Comparison of ENCODE assay signal across 8 cellular contexts in the genomic region with DNA sequence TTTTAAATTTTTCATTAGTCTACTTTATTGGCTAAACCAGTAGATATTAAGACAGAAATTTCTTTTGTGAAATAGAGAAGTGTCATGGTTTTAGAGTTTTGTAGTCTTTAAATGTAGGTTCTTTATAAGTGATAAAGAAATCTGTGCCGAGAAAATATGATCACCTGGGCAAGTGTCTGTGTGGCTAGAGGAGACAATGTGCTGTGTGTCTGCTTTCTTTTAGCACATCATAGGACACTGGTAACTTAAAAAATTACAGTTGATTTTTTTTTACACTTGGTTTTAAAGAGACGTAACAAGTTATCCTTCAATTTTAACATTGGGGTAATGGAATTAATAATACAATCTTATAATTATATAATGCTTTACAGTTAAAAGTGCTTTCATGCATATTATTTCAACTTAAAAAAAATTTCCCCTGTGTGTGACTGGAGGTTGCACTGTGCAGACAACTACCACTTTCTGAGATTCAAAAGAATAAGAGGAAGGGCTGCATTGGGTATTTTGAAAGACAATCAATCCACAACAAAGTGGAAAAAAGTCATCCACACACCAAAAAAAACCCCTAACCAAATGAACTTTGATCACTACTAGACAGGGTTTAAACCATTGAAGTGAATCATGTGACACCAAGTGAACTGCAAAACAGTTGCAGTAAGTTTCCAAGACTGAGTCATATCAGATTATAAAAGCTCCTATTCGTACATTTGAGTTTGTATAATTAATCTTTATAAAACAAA. TPM values are rescaled to one million over a fixed set of nuclear protein-coding genes. Genes with fewer than 3 reads are reported as not detected.
A peak's percentile ranks its signal among the peaks of the same experiment; 100 is the strongest.
DNase-seq lines count a peak whose midpoint lies in the region; ATAC-seq, FAIRE-seq and TF ChIP-seq lines count a peak whose summit lies in the region.

No MANE protein-coding gene starts in this region.

- peak; percentile 30 for DNase-seq in activated naive CD4-positive, alpha-beta T cell treated with anti-CD3 and anti-CD28 coated beads for 36 hours
- no peak for DNase-seq in activated naive CD4-positive, alpha-beta T cell treated with Interleukin-2 at 50 U/mL for 16 hours
- DNase-seq in T-helper 17 cell (no peak), left kidney (ENCODE audit: low read depth, low spot score) (peak; percentile 3), progenitor cell of endocrine pancreas (ENCODE audit: low spot score, unreplicated experiment) (no peak), urothelium cell line (ENCODE audit: low spot score) (no peak), SKM-1 (lab: John Stamatoyannopoulos, UW; ENCODE audit: unreplicated experiment) (no peak)

- peaks cover 83% of the 10 kb centered on the region for H3K4me1 Mint-ChIP-seq in activated naive CD4-positive, alpha-beta T cell treated with anti-CD3 and anti-CD28 coated beads for 36 hours (ENCODE audit: low read depth)
- peaks cover 28% of the 10 kb centered on the region for H3K4me1 Mint-ChIP-seq in T-helper 17 cell
- peaks cover 27% of the 10 kb centered on the region for H3K4me1 Mint-ChIP-seq in progenitor cell of endocrine pancreas (ENCODE audit: low read depth)

- H3K36me3 Mint-ChIP-seq in activated naive CD4-positive, alpha-beta T cell treated with anti-CD3 and anti-CD28 coated beads for 36 hours (ENCODE audit: low read depth): peaks cover 50% of the 10 kb centered on the region
- H3K36me3 Mint-ChIP-seq in T-helper 17 cell (ENCODE audit: low read depth) (peaks cover 2% of the 10 kb centered on the region), progenitor cell of endocrine pancreas (ENCODE audit: insufficient read depth) (peaks cover 10% of the 10 kb centered on the region)

- no peak for TF ChIP-seq CTCF in progenitor cell of endocrine pancreas (IDR thresholded peaks at IDR 0.05; ENCODE audit: unreplicated experiment)

- peak overlapping the region; percentile 57 for H3K4me3 Mint-ChIP-seq in activated naive CD4-positive, alpha-beta T cell treated with anti-CD3 and anti-CD28 coated beads for 36 hours
- H3K4me3 Mint-ChIP-seq in T-helper 17 cell (peak overlapping the region; percentile 69), progenitor cell of endocrine pancreas (ENCODE audit: low read depth) (no peak overlapping the region)

- no peaks in the 10 kb centered on the region for H3K9me3 ChIP-seq in T-helper 17 cell (ENCODE audit: control insufficient read depth, low read length, poor library complexity, severe bottlenecking)

- FAIRE-seq in urothelium cell line (lab: Jason Lieb, UNC): no peak

- intact Hi-C loops in activated naive CD4-positive, alpha-beta T cell treated with anti-CD3 and anti-CD28 coated beads for 36 hours (cut with micrococcal nuclease): loop anchor here (1.0 to 5.0 kb wide), 5 partner anchors 248 to 659 kb away; a partner anchor contains a TSS

- CTCF ChIA-PET in activated naive CD4-positive, alpha-beta T cell treated with anti-CD3 and anti-CD28 coated beads for 36 hours (lab: Charles Lee): interaction anchor here (0.8 to 2.8 kb wide), 11 partner anchors 24 to 227 kb away, joined by 3 to 20 read pairs (median 4); a partner anchor contains a TSS

- peaks cover 3% of the 10 kb centered on the region for H3K9me3 Mint-ChIP-seq in activated naive CD4-positive, alpha-beta T cell treated with anti-CD3 and anti-CD28 coated beads for 36 hours
- H3K9me3 Mint-ChIP-seq in progenitor cell of endocrine pancreas (ENCODE audit: low read depth): peaks cover 3% of the 10 kb centered on the region

- peak overlapping the region; percentile 88 for H3K27ac Mint-ChIP-seq in activated naive CD4-positive, alpha-beta T cell treated with anti-CD3 and anti-CD28 coated beads for 36 hours
- H3K27ac Mint-ChIP-seq in T-helper 17 cell: peak overlapping the region; percentile 82
- no peak overlapping the region for H3K27ac Mint-ChIP-seq in progenitor cell of endocrine pancreas

- ATAC-seq in HG02973 (IDR thresholded peaks at IDR 0.05; ENCODE audit: unreplicated experiment) (peak; percentile 58), T-helper 17 cell (peak; percentile 91)

- no peaks in the 10 kb centered on the region for H3K27me3 Mint-ChIP-seq in activated naive CD4-positive, alpha-beta T cell treated with anti-CD3 and anti-CD28 coated beads for 36 hours (ENCODE audit: low read depth)
- no peaks in the 10 kb centered on the region for H3K27me3 Mint-ChIP-seq in T-helper 17 cell
- H3K27me3 Mint-ChIP-seq in progenitor cell of endocrine pancreas: no peaks in the 10 kb centered on the region

RNA-seq across cellular contexts. Expression of a gene that starts 50.0 kb away (rescaled TPM):
- total RNA-seq in activated naive CD4-positive, alpha-beta T cell treated with anti-CD3 and anti-CD28 coated beads for 36 hours: 10 to 100 TPM; 42.8 to 44.2 TPM
- total RNA-seq in T-helper 17 cell (10 to 100 TPM; 10.2 to 18.8 TPM), progenitor cell of endocrine pancreas (0.17 and 0.31 TPM in 2 replicates)

Comparison
In these comparisons a context has a peak if more than half of its experiments do, and no peak if none do; other contexts are left out.
1. DNase-seq: peak in activated naive CD4-positive, alpha-beta T cell treated with anti-CD3 and anti-CD28 coated beads for 36 hours (single experiment) and left kidney (single experiment); none in activated naive CD4-positive, alpha-beta T cell treated with Interleukin-2 at 50 U/mL for 16 hours (single experiment), T-helper 17 cell (0 of 3), progenitor cell of endocrine pancreas (single experiment), urothelium cell line (single experiment) and SKM-1 (single experiment).